18 cellular contexts compared by ENCODE assay signal in genomic region chr7:45982132-45982531, GRCh38.
"Had no signal": no experiment of that assay in that cellular context is flagged by ENCODE, and none has a peak within 500 bp of the region (broad histone marks: within the 10 kb centered on the region; RNA-seq: fewer than 3 reads in every experiment).

No MANE protein-coding gene starts in this region.

- H3K9me3 ChIP-seq: mucosa of descending colon, neutrophil, sigmoid colon, testis, transverse colon had no signal

- ATAC-seq: foreskin keratinocyte; left cardiac atrium; left ventricle myocardium superior; mucosa of descending colon; naive thymus-derived CD8-positive, alpha-beta T cell; stimulated activated naive B cell treated with anti-CD40 and anti-IgM and Interleukin-4, amounts not matched to agents 10 μg/mL and 1 μg/mL and 100 μg/mL, for 72 hours; stimulated activated naive CD8-positive, alpha-beta T cell treated with anti-CD3 and anti-CD28 coated beads, Interleukin-15, amount 100 ng/mL, for 72 hours had no signal

- H3K36me3 ChIP-seq: neutrophil, sigmoid colon, transverse colon had no signal

- DNase-seq: dermis blood vessel endothelial cell; erythroblast; foreskin keratinocyte; immature natural killer cell; kidney; left cardiac atrium; left ventricle myocardium superior; mucosa of descending colon; naive thymus-derived CD8-positive, alpha-beta T cell; sigmoid colon; stimulated activated CD4-positive, alpha-beta T cell treated with anti-CD3 and anti-CD28 coated beads, Interleukin-2, amount 100 ng/mL, for 24 hours; stimulated activated CD4-positive, alpha-beta T cell treated with anti-CD3 and anti-CD28 coated beads, Interleukin-4, amount 100 ng/mL, for 4 hours; stimulated activated naive B cell treated with anti-CD40 and anti-IgM and Interleukin-4, amounts not matched to agents 10 μg/mL and 1 μg/mL and 100 μg/mL, for 72 hours; stimulated activated naive CD8-positive, alpha-beta T cell treated with anti-CD3 and anti-CD28 coated beads, Interleukin-15, amount 100 ng/mL, for 72 hours; testis; transverse colon had no signal

- H3K4me3 ChIP-seq: mucosa of descending colon, sigmoid colon, skin epidermis, testis, transverse colon had no signal

- H3K9me3 Mint-ChIP-seq: stimulated activated naive CD8-positive, alpha-beta T cell treated with anti-CD3 and anti-CD28 coated beads, Interleukin-15, amount 100 ng/mL, for 72 hours had no signal

- H3K27me3 Mint-ChIP-seq: stimulated activated naive CD8-positive, alpha-beta T cell treated with anti-CD3 and anti-CD28 coated beads, Interleukin-15, amount 100 ng/mL, for 72 hours had no signal

- H3K27ac Mint-ChIP-seq: immature natural killer cell; naive thymus-derived CD8-positive, alpha-beta T cell; stimulated activated naive B cell treated with anti-CD40 and anti-IgM and Interleukin-4, amounts not matched to agents 10 μg/mL and 1 μg/mL and 100 μg/mL, for 72 hours; stimulated activated naive CD8-positive, alpha-beta T cell treated with anti-CD3 and anti-CD28 coated beads, Interleukin-15, amount 100 ng/mL, for 72 hours had no signal

- H3K4me3 Mint-ChIP-seq: immature natural killer cell; naive thymus-derived CD8-positive, alpha-beta T cell; stimulated activated naive B cell treated with anti-CD40 and anti-IgM and Interleukin-4, amounts not matched to agents 10 μg/mL and 1 μg/mL and 100 μg/mL, for 72 hours; stimulated activated naive CD8-positive, alpha-beta T cell treated with anti-CD3 and anti-CD28 coated beads, Interleukin-15, amount 100 ng/mL, for 72 hours had no signal

- H3K27ac ChIP-seq: foreskin keratinocyte, neutrophil, sigmoid colon, skin epidermis, testis, transverse colon had no signal

- H3K27me3 ChIP-seq: foreskin keratinocyte, neutrophil, sigmoid colon, testis, transverse colon had no signal
